Comparison of ENCODE assay signal across 1 cellular context in the genomic region with DNA sequence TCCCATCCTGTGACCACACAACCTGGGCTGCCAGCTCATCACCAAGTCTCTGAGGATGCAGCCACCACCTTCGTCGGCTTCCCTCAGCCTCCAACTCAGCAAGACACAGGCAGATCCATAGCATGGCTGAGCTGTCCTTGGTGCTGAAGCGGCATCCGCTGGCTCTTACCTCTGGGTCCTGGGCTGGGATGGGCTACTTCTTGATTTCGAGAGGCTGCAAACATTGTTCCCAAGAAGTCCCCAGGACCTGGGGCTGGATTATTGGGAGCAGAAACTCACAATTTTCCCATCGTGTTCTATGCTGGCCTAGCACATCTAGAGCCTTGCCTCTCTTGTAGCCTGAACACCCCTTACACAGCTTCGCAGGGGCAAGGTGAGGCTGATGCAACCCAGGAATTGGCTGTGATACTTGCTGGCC.
A peak's percentile ranks its signal among the peaks of the same experiment; 100 is the strongest.
TF ChIP-seq lines count a peak whose summit lies in the region.

No MANE protein-coding gene starts in this region.

TF ChIP-seq in K562, 482 proteins besides CTCF, POLR2A, EP300 and RAD21 (continues in another document):
- no peak for TF ChIP-seq ESRRA (IDR thresholded peaks at IDR 0.05; ENCODE audit: borderline replicate concordance, low read depth)
- TF ChIP-seq ZNF134 (CRISPR knock-in tag; conservative IDR thresholded peaks at IDR 0.05) = no peak
- TF ChIP-seq IRF2 (CRISPR knock-in tag; IDR thresholded peaks at IDR 0.05) = peak; percentile 78; the same call in 1 of the 2 replicates
- no peak for TF ChIP-seq TOE1 (IDR thresholded peaks at IDR 0.05; ENCODE audit: borderline replicate concordance)
- TF ChIP-seq TOE1 (CRISPR knock-in tag; IDR thresholded peaks at IDR 0.05; ENCODE audit: borderline replicate concordance, low read depth) = peak; percentile 87; the same call in 1 of the 2 replicates
- TF ChIP-seq HDAC1 (IDR thresholded peaks at IDR 0.05) = 0 out of 4 replicates have a peak, but pooled peaks of 1 of the 2 experiments have one; percentile 20
- TF ChIP-seq SMARCA5 (IDR thresholded peaks at IDR 0.05) = no peak
- TF ChIP-seq ZBTB1 (CRISPR knock-in tag; IDR thresholded peaks at IDR 0.05; ENCODE audit: borderline replicate concordance, low read depth) = 0 out of 2 replicates have a peak, but pooled peaks have one; percentile 58
- no peak for TF ChIP-seq NUFIP1 (IDR thresholded peaks at IDR 0.05; ENCODE audit: partially characterized antibody)
- TF ChIP-seq, protein P1, sequence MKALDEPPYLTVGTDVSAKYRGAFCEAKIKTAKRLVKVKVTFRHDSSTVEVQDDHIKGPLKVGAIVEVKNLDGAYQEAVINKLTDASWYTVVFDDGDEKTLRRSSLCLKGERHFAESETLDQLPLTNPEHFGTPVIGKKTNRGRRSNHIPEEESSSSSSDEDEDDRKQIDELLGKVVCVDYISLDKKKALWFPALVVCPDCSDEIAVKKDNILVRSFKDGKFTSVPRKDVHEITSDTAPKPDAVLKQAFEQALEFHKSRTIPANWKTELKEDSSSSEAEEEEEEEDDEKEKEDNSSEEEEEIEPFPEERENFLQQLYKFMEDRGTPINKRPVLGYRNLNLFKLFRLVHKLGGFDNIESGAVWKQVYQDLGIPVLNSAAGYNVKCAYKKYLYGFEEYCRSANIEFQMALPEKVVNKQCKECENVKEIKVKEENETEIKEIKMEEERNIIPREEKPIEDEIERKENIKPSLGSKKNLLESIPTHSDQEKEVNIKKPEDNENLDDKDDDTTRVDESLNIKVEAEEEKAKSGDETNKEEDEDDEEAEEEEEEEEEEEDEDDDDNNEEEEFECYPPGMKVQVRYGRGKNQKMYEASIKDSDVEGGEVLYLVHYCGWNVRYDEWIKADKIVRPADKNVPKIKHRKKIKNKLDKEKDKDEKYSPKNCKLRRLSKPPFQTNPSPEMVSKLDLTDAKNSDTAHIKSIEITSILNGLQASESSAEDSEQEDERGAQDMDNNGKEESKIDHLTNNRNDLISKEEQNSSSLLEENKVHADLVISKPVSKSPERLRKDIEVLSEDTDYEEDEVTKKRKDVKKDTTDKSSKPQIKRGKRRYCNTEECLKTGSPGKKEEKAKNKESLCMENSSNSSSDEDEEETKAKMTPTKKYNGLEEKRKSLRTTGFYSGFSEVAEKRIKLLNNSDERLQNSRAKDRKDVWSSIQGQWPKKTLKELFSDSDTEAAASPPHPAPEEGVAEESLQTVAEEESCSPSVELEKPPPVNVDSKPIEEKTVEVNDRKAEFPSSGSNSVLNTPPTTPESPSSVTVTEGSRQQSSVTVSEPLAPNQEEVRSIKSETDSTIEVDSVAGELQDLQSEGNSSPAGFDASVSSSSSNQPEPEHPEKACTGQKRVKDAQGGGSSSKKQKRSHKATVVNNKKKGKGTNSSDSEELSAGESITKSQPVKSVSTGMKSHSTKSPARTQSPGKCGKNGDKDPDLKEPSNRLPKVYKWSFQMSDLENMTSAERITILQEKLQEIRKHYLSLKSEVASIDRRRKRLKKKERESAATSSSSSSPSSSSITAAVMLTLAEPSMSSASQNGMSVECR (CRISPR knock-in tag; IDR thresholded peaks at IDR 0.05) = 0 out of 2 replicates have a peak, but pooled peaks have one; percentile 32
- TF ChIP-seq, protein P2, sequence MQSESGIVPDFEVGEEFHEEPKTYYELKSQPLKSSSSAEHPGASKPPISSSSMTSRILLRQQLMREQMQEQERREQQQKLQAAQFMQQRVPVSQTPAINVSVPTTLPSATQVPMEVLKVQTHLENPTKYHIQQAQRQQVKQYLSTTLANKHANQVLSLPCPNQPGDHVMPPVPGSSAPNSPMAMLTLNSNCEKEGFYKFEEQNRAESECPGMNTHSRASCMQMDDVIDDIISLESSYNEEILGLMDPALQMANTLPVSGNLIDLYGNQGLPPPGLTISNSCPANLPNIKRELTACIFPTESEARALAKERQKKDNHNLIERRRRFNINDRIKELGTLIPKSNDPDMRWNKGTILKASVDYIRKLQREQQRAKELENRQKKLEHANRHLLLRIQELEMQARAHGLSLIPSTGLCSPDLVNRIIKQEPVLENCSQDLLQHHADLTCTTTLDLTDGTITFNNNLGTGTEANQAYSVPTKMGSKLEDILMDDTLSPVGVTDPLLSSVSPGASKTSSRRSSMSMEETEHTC (IDR thresholded peaks at IDR 0.05) = no peak
- TF ChIP-seq, protein P3, sequence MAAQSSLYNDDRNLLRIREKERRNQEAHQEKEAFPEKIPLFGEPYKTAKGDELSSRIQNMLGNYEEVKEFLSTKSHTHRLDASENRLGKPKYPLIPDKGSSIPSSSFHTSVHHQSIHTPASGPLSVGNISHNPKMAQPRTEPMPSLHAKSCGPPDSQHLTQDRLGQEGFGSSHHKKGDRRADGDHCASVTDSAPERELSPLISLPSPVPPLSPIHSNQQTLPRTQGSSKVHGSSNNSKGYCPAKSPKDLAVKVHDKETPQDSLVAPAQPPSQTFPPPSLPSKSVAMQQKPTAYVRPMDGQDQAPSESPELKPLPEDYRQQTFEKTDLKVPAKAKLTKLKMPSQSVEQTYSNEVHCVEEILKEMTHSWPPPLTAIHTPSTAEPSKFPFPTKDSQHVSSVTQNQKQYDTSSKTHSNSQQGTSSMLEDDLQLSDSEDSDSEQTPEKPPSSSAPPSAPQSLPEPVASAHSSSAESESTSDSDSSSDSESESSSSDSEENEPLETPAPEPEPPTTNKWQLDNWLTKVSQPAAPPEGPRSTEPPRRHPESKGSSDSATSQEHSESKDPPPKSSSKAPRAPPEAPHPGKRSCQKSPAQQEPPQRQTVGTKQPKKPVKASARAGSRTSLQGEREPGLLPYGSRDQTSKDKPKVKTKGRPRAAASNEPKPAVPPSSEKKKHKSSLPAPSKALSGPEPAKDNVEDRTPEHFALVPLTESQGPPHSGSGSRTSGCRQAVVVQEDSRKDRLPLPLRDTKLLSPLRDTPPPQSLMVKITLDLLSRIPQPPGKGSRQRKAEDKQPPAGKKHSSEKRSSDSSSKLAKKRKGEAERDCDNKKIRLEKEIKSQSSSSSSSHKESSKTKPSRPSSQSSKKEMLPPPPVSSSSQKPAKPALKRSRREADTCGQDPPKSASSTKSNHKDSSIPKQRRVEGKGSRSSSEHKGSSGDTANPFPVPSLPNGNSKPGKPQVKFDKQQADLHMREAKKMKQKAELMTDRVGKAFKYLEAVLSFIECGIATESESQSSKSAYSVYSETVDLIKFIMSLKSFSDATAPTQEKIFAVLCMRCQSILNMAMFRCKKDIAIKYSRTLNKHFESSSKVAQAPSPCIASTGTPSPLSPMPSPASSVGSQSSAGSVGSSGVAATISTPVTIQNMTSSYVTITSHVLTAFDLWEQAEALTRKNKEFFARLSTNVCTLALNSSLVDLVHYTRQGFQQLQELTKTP (IDR thresholded peaks at IDR 0.05; ENCODE audit: low read depth in 1 of 2, partially characterized antibody in 2 of 2) = peak in 1 of 2 experiments; percentile 95
- TF ChIP-seq, protein P4, sequence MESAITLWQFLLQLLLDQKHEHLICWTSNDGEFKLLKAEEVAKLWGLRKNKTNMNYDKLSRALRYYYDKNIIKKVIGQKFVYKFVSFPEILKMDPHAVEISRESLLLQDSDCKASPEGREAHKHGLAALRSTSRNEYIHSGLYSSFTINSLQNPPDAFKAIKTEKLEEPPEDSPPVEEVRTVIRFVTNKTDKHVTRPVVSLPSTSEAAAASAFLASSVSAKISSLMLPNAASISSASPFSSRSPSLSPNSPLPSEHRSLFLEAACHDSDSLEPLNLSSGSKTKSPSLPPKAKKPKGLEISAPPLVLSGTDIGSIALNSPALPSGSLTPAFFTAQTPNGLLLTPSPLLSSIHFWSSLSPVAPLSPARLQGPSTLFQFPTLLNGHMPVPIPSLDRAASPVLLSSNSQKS (CRISPR knock-in tag; IDR thresholded peaks at IDR 0.05) = no peak
- no peak for TF ChIP-seq MCM3 (IDR thresholded peaks at IDR 0.05)
- TF ChIP-seq MCM7 (IDR thresholded peaks at IDR 0.05) = no peak
- TF ChIP-seq ZNF263 (CRISPR knock-in tag; IDR thresholded peaks at IDR 0.05; ENCODE audit: borderline replicate concordance) = peak; percentile 67; the same call in 1 of the 2 replicates
- TF ChIP-seq, protein P5, sequence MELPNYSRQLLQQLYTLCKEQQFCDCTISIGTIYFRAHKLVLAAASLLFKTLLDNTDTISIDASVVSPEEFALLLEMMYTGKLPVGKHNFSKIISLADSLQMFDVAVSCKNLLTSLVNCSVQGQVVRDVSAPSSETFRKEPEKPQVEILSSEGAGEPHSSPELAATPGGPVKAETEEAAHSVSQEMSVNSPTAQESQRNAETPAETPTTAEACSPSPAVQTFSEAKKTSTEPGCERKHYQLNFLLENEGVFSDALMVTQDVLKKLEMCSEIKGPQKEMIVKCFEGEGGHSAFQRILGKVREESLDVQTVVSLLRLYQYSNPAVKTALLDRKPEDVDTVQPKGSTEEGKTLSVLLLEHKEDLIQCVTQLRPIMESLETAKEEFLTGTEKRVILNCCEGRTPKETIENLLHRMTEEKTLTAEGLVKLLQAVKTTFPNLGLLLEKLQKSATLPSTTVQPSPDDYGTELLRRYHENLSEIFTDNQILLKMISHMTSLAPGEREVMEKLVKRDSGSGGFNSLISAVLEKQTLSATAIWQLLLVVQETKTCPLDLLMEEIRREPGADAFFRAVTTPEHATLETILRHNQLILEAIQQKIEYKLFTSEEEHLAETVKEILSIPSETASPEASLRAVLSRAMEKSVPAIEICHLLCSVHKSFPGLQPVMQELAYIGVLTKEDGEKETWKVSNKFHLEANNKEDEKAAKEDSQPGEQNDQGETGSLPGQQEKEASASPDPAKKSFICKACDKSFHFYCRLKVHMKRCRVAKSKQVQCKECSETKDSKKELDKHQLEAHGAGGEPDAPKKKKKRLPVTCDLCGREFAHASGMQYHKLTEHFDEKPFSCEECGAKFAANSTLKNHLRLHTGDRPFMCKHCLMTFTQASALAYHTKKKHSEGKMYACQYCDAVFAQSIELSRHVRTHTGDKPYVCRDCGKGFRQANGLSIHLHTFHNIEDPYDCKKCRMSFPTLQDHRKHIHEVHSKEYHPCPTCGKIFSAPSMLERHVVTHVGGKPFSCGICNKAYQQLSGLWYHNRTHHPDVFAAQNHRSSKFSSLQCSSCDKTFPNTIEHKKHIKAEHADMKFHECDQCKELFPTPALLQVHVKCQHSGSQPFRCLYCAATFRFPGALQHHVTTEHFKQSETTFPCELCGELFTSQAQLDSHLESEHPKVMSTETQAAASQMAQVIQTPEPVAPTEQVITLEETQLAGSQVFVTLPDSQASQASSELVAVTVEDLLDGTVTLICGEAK (IDR thresholded peaks at IDR 0.05) = 0 out of 2 replicates have a peak, but pooled peaks have one; percentile 38
- TF ChIP-seq, protein P5 (CRISPR knock-in tag; IDR thresholded peaks at IDR 0.05) = no peak
- peak in 1 of 2 experiments; percentile 53; a peak in 1 of 4 replicates for TF ChIP-seq MAZ (CRISPR knock-in tag; conservative IDR thresholded peaks at IDR 0.05 in 1 of 2, IDR thresholded peaks at IDR 0.05 in 1 of 2)
- TF ChIP-seq ZNF354B (CRISPR knock-in tag; IDR thresholded peaks at IDR 0.05) = no peak
- TF ChIP-seq FOS (IDR thresholded peaks at IDR 0.05; ENCODE audit: extremely low read depth, insufficient read length) = no peak
- TF ChIP-seq, protein P6, sequence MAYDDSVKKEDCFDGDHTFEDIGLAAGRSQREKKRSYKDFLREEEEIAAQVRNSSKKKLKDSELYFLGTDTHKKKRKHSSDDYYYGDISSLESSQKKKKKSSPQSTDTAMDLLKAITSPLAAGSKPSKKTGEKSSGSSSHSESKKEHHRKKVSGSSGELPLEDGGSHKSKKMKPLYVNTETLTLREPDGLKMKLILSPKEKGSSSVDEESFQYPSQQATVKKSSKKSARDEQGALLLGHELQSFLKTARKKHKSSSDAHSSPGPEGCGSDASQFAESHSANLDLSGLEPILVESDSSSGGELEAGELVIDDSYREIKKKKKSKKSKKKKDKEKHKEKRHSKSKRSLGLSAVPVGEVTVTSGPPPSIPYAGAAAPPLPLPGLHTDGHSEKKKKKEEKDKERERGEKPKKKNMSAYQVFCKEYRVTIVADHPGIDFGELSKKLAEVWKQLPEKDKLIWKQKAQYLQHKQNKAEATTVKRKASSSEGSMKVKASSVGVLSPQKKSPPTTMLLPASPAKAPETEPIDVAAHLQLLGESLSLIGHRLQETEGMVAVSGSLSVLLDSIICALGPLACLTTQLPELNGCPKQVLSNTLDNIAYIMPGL (CRISPR knock-in tag; IDR thresholded peaks at IDR 0.05) = no peak
- TF ChIP-seq, protein P7, sequence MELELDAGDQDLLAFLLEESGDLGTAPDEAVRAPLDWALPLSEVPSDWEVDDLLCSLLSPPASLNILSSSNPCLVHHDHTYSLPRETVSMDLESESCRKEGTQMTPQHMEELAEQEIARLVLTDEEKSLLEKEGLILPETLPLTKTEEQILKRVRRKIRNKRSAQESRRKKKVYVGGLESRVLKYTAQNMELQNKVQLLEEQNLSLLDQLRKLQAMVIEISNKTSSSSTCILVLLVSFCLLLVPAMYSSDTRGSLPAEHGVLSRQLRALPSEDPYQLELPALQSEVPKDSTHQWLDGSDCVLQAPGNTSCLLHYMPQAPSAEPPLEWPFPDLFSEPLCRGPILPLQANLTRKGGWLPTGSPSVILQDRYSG (tag; conservative IDR thresholded peaks at IDR 0.05; ENCODE audit: low read depth) = peak; percentile 81
- TF ChIP-seq, protein P8, sequence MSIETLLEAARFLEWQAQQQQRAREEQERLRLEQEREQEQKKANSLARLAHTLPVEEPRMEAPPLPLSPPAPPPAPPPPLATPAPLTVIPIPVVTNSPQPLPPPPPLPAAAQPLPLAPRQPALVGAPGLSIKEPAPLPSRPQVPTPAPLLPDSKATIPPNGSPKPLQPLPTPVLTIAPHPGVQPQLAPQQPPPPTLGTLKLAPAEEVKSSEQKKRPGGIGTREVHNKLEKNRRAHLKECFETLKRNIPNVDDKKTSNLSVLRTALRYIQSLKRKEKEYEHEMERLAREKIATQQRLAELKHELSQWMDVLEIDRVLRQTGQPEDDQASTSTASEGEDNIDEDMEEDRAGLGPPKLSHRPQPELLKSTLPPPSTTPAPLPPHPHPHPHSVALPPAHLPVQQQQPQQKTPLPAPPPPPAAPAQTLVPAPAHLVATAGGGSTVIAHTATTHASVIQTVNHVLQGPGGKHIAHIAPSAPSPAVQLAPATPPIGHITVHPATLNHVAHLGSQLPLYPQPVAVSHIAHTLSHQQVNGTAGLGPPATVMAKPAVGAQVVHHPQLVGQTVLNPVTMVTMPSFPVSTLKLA (conservative IDR thresholded peaks at IDR 0.05) = no peak
- TF ChIP-seq CREB1 (IDR thresholded peaks at IDR 0.05) = no peak
- TF ChIP-seq CREB1 (CRISPR knock-in tag; IDR thresholded peaks at IDR 0.05) = peak; percentile 42; the same call in 1 of the 2 replicates
